In genomic region chr19:29665215-29665825, GRCh38 we compare ENCODE assay signal across 8 cellular contexts. TPM values are rescaled to one million over a fixed set of nuclear protein-coding genes. Genes with fewer than 3 reads are reported as not detected.
DNase-seq lines count a peak whose midpoint lies in the region; ATAC-seq and TF ChIP-seq lines count a peak whose summit lies in the region.

PLEKHF1 (plus strand) TSS chr19:29665461; CDS start chr19:29673840, 8,379 bp downstream.

- H3K79me2 ChIP-seq in DOHH2 (ENCODE audit: control insufficient read depth, low read length) (no peaks in the 10 kb centered on the region), neural progenitor cell (ENCODE audit: low read depth) (no peaks in the 10 kb centered on the region)

- no peak for TF ChIP-seq CTCF in DOHH2 (IDR thresholded peaks at IDR 0.05; ENCODE audit: low read depth, low read length, poor library complexity, severe bottlenecking)
- TF ChIP-seq CTCF in foreskin keratinocyte (conservative IDR thresholded peaks at IDR 0.05), result no peak
- TF ChIP-seq CTCF in neural progenitor cell (IDR thresholded peaks at IDR 0.05), result no peak

- H3K9me3 Mint-ChIP-seq in neural progenitor cell, result no peaks in the 10 kb centered on the region

- peaks cover 36% of the 10 kb centered on the region for H3K27me3 ChIP-seq in DOHH2 (ENCODE audit: control insufficient read depth, low read length)
- H3K27me3 ChIP-seq in HUES64 (ENCODE audit: insufficient read depth, low read length), result peaks cover 20% of the 10 kb centered on the region
- no peaks in the 10 kb centered on the region for H3K27me3 ChIP-seq in foreskin keratinocyte
- H3K27me3 ChIP-seq in neural progenitor cell, result peaks cover 64% of the 10 kb centered on the region

- peak within 1 kb of the TSS; percentile 81 for H3K4me3 Mint-ChIP-seq in neural progenitor cell

- H3K36me3 ChIP-seq in DOHH2 (ENCODE audit: control insufficient read depth, low read length) (no peaks in the 10 kb centered on the region), HUES64 (ENCODE audit: insufficient read depth, low read length) (no peaks in the 10 kb centered on the region), neural progenitor cell (no peaks in the 10 kb centered on the region)

- no peak within 1 kb of the TSS for H3K27ac ChIP-seq in DOHH2 (ENCODE audit: low read depth, low read length)
- H3K27ac ChIP-seq in HUES64 (ENCODE audit: low read depth, low read length), result no peak within 1 kb of the TSS
- peak within 1 kb of the TSS; percentile 70 for H3K27ac ChIP-seq in foreskin keratinocyte
- H3K27ac ChIP-seq in neural progenitor cell, result no peak within 1 kb of the TSS

- no peaks in the 10 kb centered on the region for H3K9me3 ChIP-seq in DOHH2 (ENCODE audit: control insufficient read depth, insufficient read depth, low read length)
- no peaks in the 10 kb centered on the region for H3K9me3 ChIP-seq in HUES64 (ENCODE audit: insufficient read depth, low read depth, low read length)
- H3K9me3 ChIP-seq in neural progenitor cell (ENCODE audit: low read depth), result no peaks in the 10 kb centered on the region

- H3K4me3 ChIP-seq in DOHH2 (ENCODE audit: low read length), result peak within 1 kb of the TSS; percentile 81
- peak within 1 kb of the TSS; percentile 69 for H3K4me3 ChIP-seq in HUES64 (ENCODE audit: low read length)
- peak within 1 kb of the TSS; percentile 67 for H3K4me3 ChIP-seq in neural progenitor cell

- H4K20me1 ChIP-seq in DOHH2 (ENCODE audit: control insufficient read depth, insufficient read depth, low read depth, low read length) (no peaks in the 10 kb centered on the region), neural progenitor cell (ENCODE audit: low read depth) (peaks cover 11% of the 10 kb centered on the region)

- peaks cover 33% of the 10 kb centered on the region for H3K4me1 ChIP-seq in DOHH2 (ENCODE audit: control insufficient read depth, low read length)
- H3K4me1 ChIP-seq in HUES64 (ENCODE audit: insufficient read depth, low read length), result peaks cover 10% of the 10 kb centered on the region
- peaks cover 30% of the 10 kb centered on the region for H3K4me1 ChIP-seq in foreskin keratinocyte
- H3K4me1 ChIP-seq in neural progenitor cell, result peaks cover 13% of the 10 kb centered on the region

- peaks cover 2% of the 10 kb centered on the region for H3K36me3 Mint-ChIP-seq in neural progenitor cell

- no peaks in the 10 kb centered on the region for H3K9me2 ChIP-seq in DOHH2 (replicated peaks; ENCODE audit: control insufficient read depth, low read length)

- H2AFZ ChIP-seq in neural progenitor cell (replicated peaks), result peak within 1 kb of the TSS; percentile 80

- under 1% methylated on average over 75 of the region's 75 CpGs for WGBS in HUES64

- H3K4me2 ChIP-seq in DOHH2 (ENCODE audit: low read length) (peak within 1 kb of the TSS; percentile 97), neural progenitor cell (peak within 1 kb of the TSS; percentile 89)

- H3K27ac Mint-ChIP-seq in neural progenitor cell, result no peak within 1 kb of the TSS

- peaks cover 41% of the 10 kb centered on the region for H3K4me1 Mint-ChIP-seq in neural progenitor cell

- H3K27me3 Mint-ChIP-seq in neural progenitor cell (ENCODE audit: insufficient read depth, low read depth), result peaks cover 21% of the 10 kb centered on the region

- peak; percentile 84 for ATAC-seq in GM21515 (IDR thresholded peaks at IDR 0.05; ENCODE audit: unreplicated experiment)
- ATAC-seq in foreskin keratinocyte, result peak; percentile 68

- DNase-seq in SHP77 treated with DMSO at 0.1 percent for 48 hours (lab: John Stamatoyannopoulos, UW) (peak; percentile 28), activated gamma-delta T cell (lab: John Stamatoyannopoulos, UW) (peak; percentile 78), foreskin keratinocyte (peak in 1 of 2 donors; percentile 66), neural progenitor cell (ENCODE audit: low spot score) (peak; percentile 93), stromal cell of bone marrow (ENCODE audit: low read depth) (peak; percentile 65)

- H3F3A ChIP-seq in DOHH2 (ENCODE audit: control insufficient read depth, insufficient read depth) (no peaks in the 10 kb centered on the region), neural progenitor cell (ENCODE audit: low read depth) (peaks cover 22% of the 10 kb centered on the region)

- H3K9ac ChIP-seq in HUES64 (ENCODE audit: low read depth, low read length) (peak within 1 kb of the TSS; percentile 60), neural progenitor cell (no peak within 1 kb of the TSS)

RNA-seq across cellular contexts. Expression of gene PLEKHF1, which starts in this region (rescaled TPM):
- polyA plus RNA-seq in HUES64 (2013, experiment 1 of 2), result 3.9 TPM
- 5.1 TPM for polyA plus RNA-seq in HUES64 (2013, experiment 2 of 2)
- total RNA-seq in foreskin keratinocyte, result 13.8 and 15.0 TPM in 2 replicates
- polyA plus RNA-seq in foreskin keratinocyte, result 13.2 and 15.8 TPM in 2 replicates
- 1.2 and 1.4 TPM in 2 replicates for total RNA-seq in neural progenitor cell (ENCODE audit: low replicate concordance)
